ENCODE assay signal across 17 cellular contexts in genomic region chrX:138150709-138151108, GRCh38.
DNase-seq lines count a peak whose midpoint lies in the region; ATAC-seq and TF ChIP-seq lines count a peak whose summit lies in the region.
"Had no signal": no experiment of that assay in that cellular context is flagged by ENCODE, and none has a peak within 500 bp of the region (broad histone marks: within the 10 kb centered on the region; RNA-seq: fewer than 3 reads in every experiment).

No MANE protein-coding gene starts in this region.

- H4K20me1 ChIP-seq in H9 (ENCODE audit: control insufficient read depth, insufficient read depth, insufficient read length), result no peaks in the 10 kb centered on the region

- H3K27ac Mint-ChIP-seq in H9 (no peak overlapping the region), Calu3 (ENCODE audit: unreplicated experiment) (no peak overlapping the region)
- H3K27ac Mint-ChIP-seq: activated CD8-positive, alpha-beta T cell treated with anti-CD3 and anti-CD28 coated beads, Interleukin-2, amount 10 ng/mL, durations not matched to agents 7 days and 5 days; progenitor cell of endocrine pancreas; stimulated activated memory B cell treated with anti-CD40 and anti-IgM and Interleukin-4, amounts not matched to agents 10 μg/mL and 1 μg/mL and 100 μg/mL, for 72 hours had no signal

- no peak overlapping the region for H2BK12ac ChIP-seq in H9 (ENCODE audit: insufficient read length, low read depth, low read length)
- no peak overlapping the region for H2BK12ac ChIP-seq in neuronal stem cell (ENCODE audit: low read length)

- H3K4me3 Mint-ChIP-seq in H9 (no peak overlapping the region), Calu3 (ENCODE audit: low read depth, unreplicated experiment) (no peak overlapping the region)
- H3K4me3 Mint-ChIP-seq: activated CD8-positive, alpha-beta T cell treated with anti-CD3 and anti-CD28 coated beads, Interleukin-2, amount 10 ng/mL, durations not matched to agents 7 days and 5 days; stimulated activated memory B cell treated with anti-CD40 and anti-IgM and Interleukin-4, amounts not matched to agents 10 μg/mL and 1 μg/mL and 100 μg/mL, for 72 hours had no signal

- H3K56ac ChIP-seq in H9 (ENCODE audit: insufficient read length, low read depth, low read length), result no peak overlapping the region

- no peaks in the 10 kb centered on the region for H3K79me2 ChIP-seq in H9 (ENCODE audit: insufficient read depth, low read length)

- H3K27ac ChIP-seq in H9 (ENCODE audit: insufficient read length, low read depth, low read length) (no peak overlapping the region), neuronal stem cell (replicated peaks; ENCODE audit: low read length) (no peak overlapping the region)
- H3K27ac ChIP-seq: left ventricle myocardium inferior, Peyer's patch, transverse colon had no signal

- no peaks in the 10 kb centered on the region for H3K23me2 ChIP-seq in H9 (ENCODE audit: insufficient read length, low read depth, low read length, poor library complexity, severe bottlenecking)

- H2BK5ac ChIP-seq in H9 (ENCODE audit: insufficient read length, low read length), result no peak overlapping the region
- H2BK5ac ChIP-seq in neuronal stem cell (ENCODE audit: low read length), result no peak overlapping the region

- H2AFZ ChIP-seq in H9 (ENCODE audit: low read length) (no peak overlapping the region), neuronal stem cell (ENCODE audit: low read length) (no peak overlapping the region)

- H3K4me1 Mint-ChIP-seq in H9 (peaks cover 9% of the 10 kb centered on the region in 2 experiments; a peak in 3 of 4 replicates), Calu3 (ENCODE audit: low read depth, unreplicated experiment) (no peaks in the 10 kb centered on the region)
- H3K4me1 Mint-ChIP-seq: stimulated activated memory B cell treated with anti-CD40 and anti-IgM and Interleukin-4, amounts not matched to agents 10 μg/mL and 1 μg/mL and 100 μg/mL, for 72 hours had no signal

- H2AK5ac ChIP-seq in H9 (ENCODE audit: insufficient read length, low read length), result no peak overlapping the region
- H2AK5ac ChIP-seq in neuronal stem cell (ENCODE audit: low read depth, low read length), result no peak overlapping the region

- intact Hi-C loops in Calu3 (cut with micrococcal nuclease; ENCODE audit: unreplicated experiment), result no loop called here

- H3K27me3 ChIP-seq in H9 (ENCODE audit: insufficient read depth, low read length) (no peaks in the 10 kb centered on the region), neuronal stem cell (ENCODE audit: control insufficient read depth in 3 of 3, insufficient read depth in 3 of 3, low read depth in 1 of 3, low read length in 3 of 3) (no peaks in the 10 kb centered on the region)
- H3K27me3 ChIP-seq: Peyer's patch, transverse colon had no signal

- CTCF ChIA-PET in Calu3 (lab: Charles Lee), result no interaction called here

- no peak overlapping the region for H3K14ac ChIP-seq in H9 (ENCODE audit: insufficient read depth, low read length)
- H3K14ac ChIP-seq in neuronal stem cell (ENCODE audit: low read length), result no peak overlapping the region

- no peaks in the 10 kb centered on the region for H3K36me3 ChIP-seq in neuronal stem cell (replicated peaks in 1 of 2; ENCODE audit: control insufficient read depth in 2 of 2, insufficient read depth in 2 of 2, low read length in 2 of 2)
- H3K36me3 ChIP-seq: left ventricle myocardium inferior, Peyer's patch, transverse colon had no signal

- H3K18ac ChIP-seq in H9 (ENCODE audit: insufficient read length, low read depth, low read length) (no peak overlapping the region), neuronal stem cell (ENCODE audit: low read length) (no peak overlapping the region)

- H2BK20ac ChIP-seq in H9 (ENCODE audit: low read depth, low read length, poor library complexity, severe bottlenecking), result no peak overlapping the region

- H3K9me3 ChIP-seq in H9 (ENCODE audit: control insufficient read depth, low read depth, low read length) (no peaks in the 10 kb centered on the region), neuronal stem cell (replicated peaks in 1 of 2; ENCODE audit: control insufficient read depth in 2 of 2, insufficient read depth in 1 of 2, low read depth in 1 of 2, low read length in 2 of 2) (no peaks in the 10 kb centered on the region)
- H3K9me3 ChIP-seq: left ventricle myocardium inferior, Peyer's patch, transverse colon had no signal

- no peak overlapping the region for H3T11ph ChIP-seq in H9 (ENCODE audit: low read length)

- peak; percentile 34; the same call in 1 of the 3 replicates for TF ChIP-seq CTCF in H9 (conservative IDR thresholded peaks at IDR 0.05)
- no peak for TF ChIP-seq CTCF in Calu3 (IDR thresholded peaks at IDR 0.05; ENCODE audit: unreplicated experiment)

- H3K4me3 ChIP-seq in neuronal stem cell (ENCODE audit: low read length in 2 of 2), result no peak overlapping the region
- H3K4me3 ChIP-seq: left ventricle myocardium inferior, Peyer's patch, transverse colon had no signal

- H4K5ac ChIP-seq in H9 (ENCODE audit: insufficient read length, low read depth, low read length), result no peak overlapping the region

- peak; percentile 0 for DNase-seq in NCI-H1105 treated with DMSO at 0.1 percent for 48 hours (lab: John Stamatoyannopoulos, UW)
- DNase-seq in NCI-H1105 (lab: John Stamatoyannopoulos, UW), result no peak
- no peak for DNase-seq in H9
- peak; percentile 11 for DNase-seq in NCI-H82 treated with DMSO at 0.1 percent for 48 hours (lab: John Stamatoyannopoulos, UW; ENCODE audit: unreplicated experiment)
- peak; percentile 4 for DNase-seq in iPS-NIHi11 (ENCODE audit: low spot score)
- no peak for DNase-seq in Calu3
- DNase-seq in neuronal stem cell (ENCODE audit: low spot score), result no peak
- DNase-seq: activated CD8-positive, alpha-beta T cell treated with anti-CD3 and anti-CD28 coated beads, Interleukin-2, amount 10 ng/mL, durations not matched to agents 7 days and 5 days; amniotic stem cell; EL; foreskin fibroblast; left ventricle myocardium inferior; Peyer's patch; transverse colon had no signal

- H3K23ac ChIP-seq in H9 (ENCODE audit: insufficient read length, low read depth, low read length) (no peak overlapping the region), neuronal stem cell (ENCODE audit: low read depth, low read length, poor library complexity) (no peak overlapping the region)

- no peak overlapping the region for H3K4ac ChIP-seq in H9 (ENCODE audit: low read depth, low read length)
- H3K4ac ChIP-seq in neuronal stem cell (ENCODE audit: low read length), result no peak overlapping the region

- H3K4me1 ChIP-seq in H9 (ENCODE audit: insufficient read depth, low read length) (no peaks in the 10 kb centered on the region), neuronal stem cell (ENCODE audit: control insufficient read depth in 2 of 2, insufficient read depth in 1 of 2, low read depth in 1 of 2, low read length in 2 of 2) (no peaks in the 10 kb centered on the region)
- H3K4me1 ChIP-seq: left ventricle myocardium inferior, Peyer's patch, transverse colon had no signal

- H2BK120ac ChIP-seq in H9 (ENCODE audit: low read depth, low read length, poor library complexity, severe bottlenecking) (no peak overlapping the region), neuronal stem cell (ENCODE audit: low read depth, low read length) (no peak overlapping the region)

- H4K91ac ChIP-seq in H9 (ENCODE audit: insufficient read length, low read depth, low read length) (no peak overlapping the region), neuronal stem cell (ENCODE audit: low read depth, low read length, poor library complexity) (no peak overlapping the region)

- WGBS in H9 (ENCODE audit: extremely low coverage, insufficient read length, low lambda C conversion rate), result no CpG with 5 or more reads among the region's 2 CpGs
- no CpG with 5 or more reads among the region's 2 CpGs for WGBS in neuronal stem cell (ENCODE audit: extremely low coverage in 2 of 2, insufficient read length in 2 of 2, insufficient replicate concordance in 1 of 2), 2 donors

- H3K27me3 Mint-ChIP-seq in H9 (ENCODE audit: low read depth), result no peaks in the 10 kb centered on the region
- H3K27me3 Mint-ChIP-seq in Calu3 (ENCODE audit: unreplicated experiment), result no peaks in the 10 kb centered on the region
- H3K27me3 Mint-ChIP-seq: progenitor cell of endocrine pancreas; stimulated activated memory B cell treated with anti-CD40 and anti-IgM and Interleukin-4, amounts not matched to agents 10 μg/mL and 1 μg/mL and 100 μg/mL, for 72 hours had no signal

- no peak for ATAC-seq in HG03565 (IDR thresholded peaks at IDR 0.05; ENCODE audit: unreplicated experiment)
- ATAC-seq: activated CD8-positive, alpha-beta T cell treated with anti-CD3 and anti-CD28 coated beads, Interleukin-2, amount 10 ng/mL, durations not matched to agents 7 days and 5 days; stimulated activated memory B cell treated with anti-CD40 and anti-IgM and Interleukin-4, amounts not matched to agents 10 μg/mL and 1 μg/mL and 100 μg/mL, for 72 hours had no signal

- H3K4me2 ChIP-seq in H9 (ENCODE audit: insufficient read depth, insufficient read length, low read length), result no peak overlapping the region
- H3K4me2 ChIP-seq in neuronal stem cell (ENCODE audit: insufficient read depth, low read length, poor library complexity, severe bottlenecking), result no peak overlapping the region

- H2BK15ac ChIP-seq in H9 (ENCODE audit: low read depth, low read length), result no peak overlapping the region
- no peak overlapping the region for H2BK15ac ChIP-seq in neuronal stem cell (ENCODE audit: low read length)

- H4K8ac ChIP-seq in H9 (replicated peaks; ENCODE audit: insufficient read length, low read depth, low read length), result no peak overlapping the region
- no peak overlapping the region for H4K8ac ChIP-seq in neuronal stem cell (ENCODE audit: low read depth, low read length)

- no TSS peak for BruUV-seq in Calu3 (replicated peaks; lab: Mats Ljungman, UMichigan)

- H3K79me1 ChIP-seq in H9 (ENCODE audit: insufficient read depth, low read depth, low read length, poor library complexity, severe bottlenecking) (no peaks in the 10 kb centered on the region), neuronal stem cell (ENCODE audit: low read depth, low read length) (no peaks in the 10 kb centered on the region)

- H3K36me3 Mint-ChIP-seq in H9 (ENCODE audit: insufficient read depth in 1 of 3, low read depth in 3 of 3) (0 out of 7 replicates have a peak, but pooled peaks cover 0 to 2% (median 0%) of the 10 kb centered on the region in 3 experiments), Calu3 (ENCODE audit: insufficient read depth, unreplicated experiment) (no peaks in the 10 kb centered on the region)
- H3K36me3 Mint-ChIP-seq: stimulated activated memory B cell treated with anti-CD40 and anti-IgM and Interleukin-4, amounts not matched to agents 10 μg/mL and 1 μg/mL and 100 μg/mL, for 72 hours had no signal

- H3K9ac ChIP-seq in H9 (ENCODE audit: extremely low read depth, insufficient read length, low read length) (no peak overlapping the region), neuronal stem cell (ENCODE audit: low read depth, low read length, poor library complexity) (no peak overlapping the region)

- H3K9me3 Mint-ChIP-seq in H9 (peaks cover 0 to 36% of the 10 kb centered on the region in 2 experiments; a peak in 2 of 5 replicates), Calu3 (ENCODE audit: low read depth, unreplicated experiment) (peaks cover 2% of the 10 kb centered on the region)
- H3K9me3 Mint-ChIP-seq: stimulated activated memory B cell treated with anti-CD40 and anti-IgM and Interleukin-4, amounts not matched to agents 10 μg/mL and 1 μg/mL and 100 μg/mL, for 72 hours had no signal

Comparison
In these comparisons a context has a peak if more than half of its experiments do, and no peak if none do; other contexts are left out.
1. DNase-seq: peak in NCI-H1105 treated with DMSO at 0.1 percent for 48 hours (single experiment), NCI-H82 treated with DMSO at 0.1 percent for 48 hours (single experiment) and iPS-NIHi11 (single experiment); none in NCI-H1105 (single experiment), H9 (single experiment), Calu3 (single experiment) and neuronal stem cell (single experiment).